Comparison of ENCODE assay signal across 28 cellular contexts in the genomic region with DNA sequence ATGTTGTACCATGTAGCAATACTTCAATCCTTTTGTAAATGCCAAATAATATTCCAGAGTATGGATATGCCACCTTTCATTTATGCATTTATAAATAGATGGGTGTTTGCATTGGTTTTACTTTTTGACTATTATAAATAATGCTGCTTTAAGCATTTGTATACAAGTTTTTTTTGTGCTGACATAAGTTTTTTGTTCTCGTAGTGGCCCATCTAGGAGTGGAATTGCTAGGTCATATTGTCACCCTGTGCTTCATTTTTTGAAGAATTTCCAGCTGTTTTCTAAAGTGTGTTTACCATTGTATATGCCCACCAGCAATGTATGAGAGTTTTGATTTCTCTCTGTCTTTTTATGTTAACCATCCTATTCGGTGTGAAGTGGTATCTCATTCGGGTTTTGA. TPM values are rescaled to one million over a fixed set of nuclear protein-coding genes. Genes with fewer than 3 reads are reported as not detected.
"Had no signal": no experiment of that assay in that cellular context is flagged by ENCODE, and none has a peak within 500 bp of the region (broad histone marks: within the 10 kb centered on the region; RNA-seq: fewer than 3 reads in every experiment).

No MANE protein-coding gene starts in this region.

- H3K27ac Mint-ChIP-seq: mesothelial cell of epicardium; natural killer cell; nephron progenitor cell; neural progenitor cell; progenitor cell of endocrine pancreas; stimulated activated naive B cell treated with anti-CD40 and anti-IgM and Interleukin-4, amounts not matched to agents 10 μg/mL and 1 μg/mL and 100 μg/mL, for 72 hours had no signal

- H3K4me3 ChIP-seq: hepatocyte, left ventricle myocardium inferior, lung, neural progenitor cell, ovary, right atrium auricular region, skin epidermis, stomach, testis, thyroid gland, transverse colon, upper lobe of right lung had no signal

- H3K9me3 ChIP-seq: neutrophil, ovary, stomach, testis, thyroid gland, transverse colon, upper lobe of right lung had no signal

- H3K4me1 Mint-ChIP-seq: mesothelial cell of epicardium; naive B cell; natural killer cell; stimulated activated naive B cell treated with anti-CD40 and anti-IgM and Interleukin-4, amounts not matched to agents 10 μg/mL and 1 μg/mL and 100 μg/mL, for 72 hours had no signal

- H3K36me3 ChIP-seq: left ventricle myocardium inferior, neutrophil, ovary, right atrium auricular region, stomach, thyroid gland, transverse colon, upper lobe of right lung had no signal

- H3K27ac ChIP-seq: hepatocyte, left ventricle myocardium inferior, neural progenitor cell, neutrophil, ovary, right atrium auricular region, skin epidermis, stomach, testis, thyroid gland, transverse colon, upper lobe of right lung had no signal

- H3K27me3 ChIP-seq: hepatocyte, neural progenitor cell, ovary, right atrium auricular region, testis, thyroid gland had no signal

- H3K27me3 Mint-ChIP-seq: progenitor cell of endocrine pancreas had no signal

- DNase-seq: islet precursor cell; left ventricle myocardium inferior; mesendoderm; naive B cell; natural killer cell; nephron progenitor cell; occipital lobe; ovary; stimulated activated CD4-positive, alpha-beta T cell treated with anti-CD3 and anti-CD28 coated beads, Interleukin-12 subunit alpha, Interleukin-12 subunit beta, amount 100 ng/mL, for 4 hours; stimulated activated CD4-positive, alpha-beta T cell treated with anti-CD3 and anti-CD28 coated beads, Interleukin-15, amount 100 ng/mL, for 24 hours; stimulated activated CD4-positive, alpha-beta T cell treated with anti-CD3 and anti-CD28 coated beads, Interleukin-2, amount 100 ng/mL, for 24 hours; stimulated activated CD4-positive, alpha-beta T cell treated with anti-CD3 and anti-CD28 coated beads, Interleukin-4, amount 100 ng/mL, for 1 hour; stimulated activated naive B cell treated with anti-CD40 and anti-IgM and Interleukin-4, amounts not matched to agents 10 μg/mL and 1 μg/mL and 100 μg/mL, for 72 hours; stimulated activated naive CD8-positive, alpha-beta T cell treated with anti-CD3 and anti-CD28 coated beads, Interleukin-15, Interleukin-2, amounts not matched to agents 100 U/mL and 50 U/mL, for 24 hours; stomach; testis; thyroid gland; transverse colon; upper lobe of right lung had no signal

- H3K4me1 ChIP-seq: left ventricle myocardium inferior, right atrium auricular region, stomach, testis, thyroid gland, transverse colon, upper lobe of right lung had no signal

- H3K4me3 Mint-ChIP-seq: mesothelial cell of epicardium; naive B cell; natural killer cell; nephron progenitor cell; neural progenitor cell; stimulated activated naive B cell treated with anti-CD40 and anti-IgM and Interleukin-4, amounts not matched to agents 10 μg/mL and 1 μg/mL and 100 μg/mL, for 72 hours had no signal

- ATAC-seq: natural killer cell; sciatic nerve; stimulated activated naive B cell treated with anti-CD40 and anti-IgM and Interleukin-4, amounts not matched to agents 10 μg/mL and 1 μg/mL and 100 μg/mL, for 72 hours; stimulated activated naive CD8-positive, alpha-beta T cell treated with anti-CD3 and anti-CD28 coated beads, Interleukin-15, Interleukin-2, amounts not matched to agents 100 U/mL and 50 U/mL, for 24 hours; upper lobe of right lung had no signal

- H3K36me3 Mint-ChIP-seq: naive B cell, natural killer cell had no signal

RNA-seq across cellular contexts. Expression of a gene that starts 6.9 kb away (rescaled TPM):
- total RNA-seq: left ventricle myocardium inferior had no signal
